In the genomic region with DNA sequence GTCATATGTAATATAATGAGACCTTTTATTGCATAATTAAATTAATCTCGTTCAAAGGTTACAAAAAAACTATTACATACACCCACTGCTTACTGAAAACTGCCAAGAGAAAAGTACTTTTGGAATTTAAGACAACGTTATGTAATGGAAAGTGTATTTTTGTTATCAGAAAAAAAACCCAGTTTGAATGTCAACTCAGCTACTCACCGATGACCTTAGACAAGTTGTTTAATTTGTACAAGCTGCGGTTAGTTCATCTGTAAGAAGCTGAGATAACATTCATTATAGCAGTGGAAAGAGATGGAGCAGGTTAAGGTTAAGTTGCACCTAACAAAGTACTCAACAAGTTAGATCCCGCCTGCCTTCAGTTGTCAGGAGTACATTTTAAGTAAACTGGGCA, we compare ENCODE assay signal across 8 cellular contexts. TPM values are rescaled to one million over a fixed set of nuclear protein-coding genes. Genes with fewer than 3 reads are reported as not detected.
DNase-seq lines count a peak whose midpoint lies in the region; ATAC-seq and TF ChIP-seq lines count a peak whose summit lies in the region.

No MANE protein-coding gene starts in this region.

- peak overlapping the region; percentile 68 to 88 (median 71) for H3K4me3 ChIP-seq in esophagus muscularis mucosa

- H3K4me3 Mint-ChIP-seq in progenitor cell of endocrine pancreas (ENCODE audit: low read depth) = peak overlapping the region; percentile 99

- TF ChIP-seq CTCF in esophagus muscularis mucosa (IDR thresholded peaks at IDR 0.05) = no peak
- TF ChIP-seq CTCF in progenitor cell of endocrine pancreas (IDR thresholded peaks at IDR 0.05; ENCODE audit: unreplicated experiment) = no peak

- no peak overlapping the region for H3K27ac Mint-ChIP-seq in progenitor cell of endocrine pancreas

- ATAC-seq in HG02642 (IDR thresholded peaks at IDR 0.05; ENCODE audit: poor library complexity, unreplicated experiment) (no peak), GM21723 (IDR thresholded peaks at IDR 0.05; ENCODE audit: unreplicated experiment) (no peak)

- H3K9me3 Mint-ChIP-seq in progenitor cell of endocrine pancreas (ENCODE audit: low read depth) = no peaks in the 10 kb centered on the region

- peaks cover 14 to 26% (median 19%) of the 10 kb centered on the region in 4 donors for H3K36me3 ChIP-seq in esophagus muscularis mucosa

- H3K27me3 ChIP-seq in esophagus muscularis mucosa = no peaks in the 10 kb centered on the region

- peaks cover 33% of the 10 kb centered on the region for H3K4me1 Mint-ChIP-seq in progenitor cell of endocrine pancreas (ENCODE audit: low read depth)

- H3K36me3 Mint-ChIP-seq in progenitor cell of endocrine pancreas (ENCODE audit: insufficient read depth) = peaks cover 4% of the 10 kb centered on the region

- intact Hi-C loops in esophagus muscularis mucosa (cut with DNase I) = loop anchor here (10.0 kb wide), 1 partner anchor 794 kb away; the partner anchor contains the start of gene COA1

- peaks cover 46 to 63% (median 54%) of the 10 kb centered on the region in 4 donors for H3K4me1 ChIP-seq in esophagus muscularis mucosa

- no peak for TF ChIP-seq EP300 in esophagus muscularis mucosa (IDR thresholded peaks at IDR 0.05)

- DNase-seq in ELR (ENCODE audit: low read depth) = peak; percentile 21
- peak; percentile 30 for DNase-seq in RKO (ENCODE audit: low spot score)
- no peak for DNase-seq in esophagus muscularis mucosa (ENCODE audit: extremely low spot score)
- DNase-seq in progenitor cell of endocrine pancreas (ENCODE audit: low spot score, unreplicated experiment) = no peak
- DNase-seq in SW480 (ENCODE audit: low spot score) = no peak
- no peak for DNase-seq in HPDE6-E6E7 (ENCODE audit: extremely low spot score)

- H3K9me3 ChIP-seq in esophagus muscularis mucosa = no peaks in the 10 kb centered on the region

- no peak overlapping the region for H3K27ac ChIP-seq in esophagus muscularis mucosa (replicated peaks in 1 of 4)

- 14% methylated on average over 5 of the region's 5 CpGs for WGBS in esophagus muscularis mucosa

- no peak for TF ChIP-seq POLR2A in esophagus muscularis mucosa (IDR thresholded peaks at IDR 0.05; ENCODE audit: low read depth)

- H3K27me3 Mint-ChIP-seq in progenitor cell of endocrine pancreas = no peaks in the 10 kb centered on the region

RNA-seq across cellular contexts. Expression of gene PSMA2, which starts 1.1 kb away (rescaled TPM):
- 10 to 100 TPM; 29.7 to 73.5 (median 57.7) TPM for total RNA-seq in esophagus muscularis mucosa
- total RNA-seq in progenitor cell of endocrine pancreas = 99.9 and 102 TPM in 2 replicates

RNA-seq across cellular contexts. Expression of gene MRPL32, which starts 1.3 kb away (rescaled TPM):
- total RNA-seq in esophagus muscularis mucosa (10 to 100 TPM; 40.5 to 63.3 (median 45.8) TPM), progenitor cell of endocrine pancreas (49.9 and 51.3 TPM in 2 replicates)

RNA-seq across cellular contexts. Expression of gene C7orf25, which starts 19.0 kb away (rescaled TPM):
- total RNA-seq in esophagus muscularis mucosa = 10 to 100 TPM in 3 of 4 donors, 1 to 10 TPM in 1; 4.6 to 13.0 (median 11.7) TPM
- total RNA-seq in progenitor cell of endocrine pancreas = 3.2 and 6.5 TPM in 2 replicates

Comparison
In these comparisons a context has a peak if more than half of its experiments do, and no peak if none do; other contexts are left out.
1. DNase-seq: peak in ELR (single experiment) and RKO (single experiment); none in esophagus muscularis mucosa (single experiment), progenitor cell of endocrine pancreas (single experiment), SW480 (single experiment) and HPDE6-E6E7 (single experiment).